In the genomic region with DNA sequence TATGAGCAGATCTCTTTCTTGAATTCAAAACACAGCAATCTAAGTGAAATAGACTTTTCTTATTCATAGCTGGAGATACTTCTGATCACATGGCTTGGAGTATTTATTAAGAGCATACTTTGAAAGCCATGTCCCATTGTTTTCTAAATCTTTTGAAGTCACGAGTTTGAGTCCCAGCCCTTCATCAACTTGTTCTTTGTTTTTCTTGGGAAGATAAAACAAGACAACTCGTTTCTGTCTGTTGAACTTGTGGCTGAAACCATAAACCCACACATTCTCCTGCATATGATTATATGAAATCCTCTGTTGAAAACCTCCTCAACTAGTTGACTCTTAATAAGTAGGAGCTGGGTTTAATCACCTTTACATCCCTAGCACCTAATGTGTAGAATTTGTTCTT, we compare ENCODE assay signal across 18 cellular contexts. TPM values are rescaled to one million over a fixed set of nuclear protein-coding genes. Genes with fewer than 3 reads are reported as not detected.
DNase-seq lines count a peak whose midpoint lies in the region; ATAC-seq and TF ChIP-seq lines count a peak whose summit lies in the region.
"Had no signal": no experiment of that assay in that cellular context is flagged by ENCODE, and none has a peak within 500 bp of the region (broad histone marks: within the 10 kb centered on the region; RNA-seq: fewer than 3 reads in every experiment).

No MANE protein-coding gene starts in this region.

- H3K9ac ChIP-seq in skeletal muscle satellite cell (ENCODE audit: low read depth, low read length) = no peak overlapping the region

- H3K4me1 ChIP-seq in PC-9 (replicated peaks; ENCODE audit: insufficient read depth) (peaks cover 46% of the 10 kb centered on the region), skeletal muscle satellite cell (ENCODE audit: control insufficient read depth, insufficient read depth, low read length) (peaks cover 57% of the 10 kb centered on the region)

- H3K36me3 ChIP-seq in PC-9 (ENCODE audit: low read depth) (no peaks in the 10 kb centered on the region), skeletal muscle satellite cell (ENCODE audit: insufficient read depth, low read length) (no peaks in the 10 kb centered on the region)
- H3K36me3 ChIP-seq: stomach had no signal

- H3K4me3 ChIP-seq in PC-9 = peak overlapping the region; percentile 80; the same call in 1 of the 2 replicates
- H3K4me3 ChIP-seq in skeletal muscle satellite cell (ENCODE audit: low read length) = no peak overlapping the region

- H3K9me3 ChIP-seq in PC-9 (ENCODE audit: insufficient read depth, low read depth) (no peaks in the 10 kb centered on the region), skeletal muscle satellite cell (replicated peaks; ENCODE audit: low read length) (no peaks in the 10 kb centered on the region)
- H3K9me3 ChIP-seq: esophagus squamous epithelium, stomach had no signal

- peak overlapping the region; percentile 91 for H3K4me2 ChIP-seq in PC-9
- peak overlapping the region; percentile 91 for H3K4me2 ChIP-seq in skeletal muscle satellite cell (ENCODE audit: low read length)

- H3K79me2 ChIP-seq in PC-9 (ENCODE audit: low read depth) = peaks cover 48% of the 10 kb centered on the region

- intact Hi-C loops in PC-9 (cut with micrococcal nuclease; ENCODE audit: unreplicated experiment) = no loop called here

- H3F3A ChIP-seq in PC-9 (ENCODE audit: insufficient read depth, low read depth) = peaks cover 5% of the 10 kb centered on the region; the same call in 1 of the 2 replicates

- H3K27ac ChIP-seq in PC-9 = no peak overlapping the region
- peak overlapping the region; percentile 83 for H3K27ac ChIP-seq in epithelial cell of prostate

- no peaks in the 10 kb centered on the region for H3K9me2 ChIP-seq in PC-9 (ENCODE audit: insufficient read depth)

- CTCF ChIA-PET in PC-9 (lab: Charles Lee) = no interaction called here

- no peak for TF ChIP-seq CTCF in PC-9 (conservative IDR thresholded peaks at IDR 0.05)

- no peak overlapping the region for H2AFZ ChIP-seq in PC-9

- H4K20me1 ChIP-seq in PC-9 (ENCODE audit: insufficient read depth) = no peaks in the 10 kb centered on the region

- ATAC-seq in GM19351 (IDR thresholded peaks at IDR 0.05; ENCODE audit: unreplicated experiment) = peak; percentile 26
- ATAC-seq: activated CD4-positive, alpha-beta T cell treated with anti-CD3 and anti-CD28 coated beads for 36 hours had no signal

- no TSS peak for BruUV-seq in PC-9 (replicated peaks; lab: Mats Ljungman, UMichigan)

- no peak for DNase-seq in PC-9
- no peak for DNase-seq in epithelial cell of prostate (ENCODE audit: low read depth, low spot score)
- DNase-seq in AG08395 (ENCODE audit: low spot score) = no peak
- no peak for DNase-seq in hepatic stellate cell (ENCODE audit: low spot score)
- DNase-seq in NCI-H2107 (lab: John Stamatoyannopoulos, UW) = no peak
- DNase-seq in retina = no peak
- DNase-seq: activated CD4-positive, alpha-beta T cell treated with anti-CD3 and anti-CD28 coated beads for 36 hours; activated gamma-delta T cell treated with Interleukin-2 at 50 U/mL for 16 hours; aorta; Calu3; cortex of kidney; esophagus squamous epithelium; islet precursor cell; NCI-H1930; stomach had no signal

- H3K27me3 ChIP-seq in PC-9 (ENCODE audit: insufficient read depth, low read depth) (no peaks in the 10 kb centered on the region), skeletal muscle satellite cell (ENCODE audit: control insufficient read depth, insufficient read depth, low read length) (no peaks in the 10 kb centered on the region)
- H3K27me3 ChIP-seq: esophagus squamous epithelium, stomach had no signal

- POLR2A ChIA-PET in PC-9 (lab: Charles Lee; ENCODE audit: unreplicated experiment) = interaction anchor here (0.6 kb wide), 1 partner anchor 971 kb away, joined by 3 read pairs; no protein-coding TSS in a partner anchor

RNA-seq across cellular contexts. Expression of a gene that starts 3.3 kb away (rescaled TPM):
- total RNA-seq in PC-9 (2021) = 26.2 and 34.5 TPM in 2 replicates
- total RNA-seq in skeletal muscle satellite cell (2012; rRNA removed) = 1.0 and 1.5 TPM in 2 replicates
- total RNA-seq: G401 had no signal
